In the genomic region with DNA sequence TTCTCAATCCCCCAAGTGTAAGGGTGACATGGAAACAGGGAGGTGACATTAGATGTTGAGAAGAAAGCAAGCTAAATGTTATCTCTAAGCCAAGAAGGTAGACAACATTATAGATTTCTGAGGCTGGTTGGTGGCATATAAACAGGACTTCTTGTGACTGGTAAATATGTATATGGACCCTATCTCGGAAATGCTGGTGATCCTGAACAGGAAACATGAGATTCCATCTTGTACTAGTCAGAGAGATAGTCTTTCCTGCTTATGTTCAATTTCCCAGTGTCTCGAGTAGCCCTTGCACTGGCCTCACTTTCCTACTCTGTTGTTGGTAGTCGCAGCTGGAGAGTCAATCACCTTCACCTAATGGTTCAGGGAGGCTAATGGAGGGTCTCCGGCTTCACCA, we compare ENCODE assay signal across 26 cellular contexts. TPM values are rescaled to one million over a fixed set of nuclear protein-coding genes. Genes with fewer than 3 reads are reported as not detected.
"Had no signal": no experiment of that assay in that cellular context is flagged by ENCODE, and none has a peak within 500 bp of the region (broad histone marks: within the 10 kb centered on the region; RNA-seq: fewer than 3 reads in every experiment).

No MANE protein-coding gene starts in this region.

- H3K4me3 ChIP-seq: K562, SJSA1, SK-N-MC had no signal

- H3K27ac ChIP-seq: KMS-11, SJSA1, SK-N-MC had no signal

- DNase-seq: Kasumi-1, MM.1S, NCI-H1092 treated with DMSO at 0.1 percent for 48 hours, NCI-H1436, NCI-H187, NCI-H2029, NCI-H2081 treated with DMSO at 0.1 percent for 48 hours, NCI-H2171, NCI-H226, NCI-H446, NCI-H510A, NCI-H524 treated with DMSO at 0.1 percent for 48 hours, NCI-H69, NCI-H774, Right ventricle myocardium superior, RPMI8226, SIG-M5 had no signal

- H3K36me3 ChIP-seq: SJSA1 had no signal

- FAIRE-seq: HepG2, K562, RCC 7860 had no signal

- H3K9me3 ChIP-seq: SJSA1 had no signal

- H3K27me3 ChIP-seq: SJSA1 had no signal

- H3K4me2 ChIP-seq: KMS-11 had no signal

- H3K9ac ChIP-seq: KMS-11 had no signal

- ATAC-seq: HepG2, K562 had no signal

RNA-seq across cellular contexts. Expression of gene MOGAT1, which starts 26.8 kb away (rescaled TPM):
- total RNA-seq: HT-29, K562, M059J, SJSA1 had no signal
- polyA plus RNA-seq: IgD-negative memory B cell, K562 had no signal
